Comparison of ENCODE assay signal across 8 cellular contexts in the genomic region with DNA sequence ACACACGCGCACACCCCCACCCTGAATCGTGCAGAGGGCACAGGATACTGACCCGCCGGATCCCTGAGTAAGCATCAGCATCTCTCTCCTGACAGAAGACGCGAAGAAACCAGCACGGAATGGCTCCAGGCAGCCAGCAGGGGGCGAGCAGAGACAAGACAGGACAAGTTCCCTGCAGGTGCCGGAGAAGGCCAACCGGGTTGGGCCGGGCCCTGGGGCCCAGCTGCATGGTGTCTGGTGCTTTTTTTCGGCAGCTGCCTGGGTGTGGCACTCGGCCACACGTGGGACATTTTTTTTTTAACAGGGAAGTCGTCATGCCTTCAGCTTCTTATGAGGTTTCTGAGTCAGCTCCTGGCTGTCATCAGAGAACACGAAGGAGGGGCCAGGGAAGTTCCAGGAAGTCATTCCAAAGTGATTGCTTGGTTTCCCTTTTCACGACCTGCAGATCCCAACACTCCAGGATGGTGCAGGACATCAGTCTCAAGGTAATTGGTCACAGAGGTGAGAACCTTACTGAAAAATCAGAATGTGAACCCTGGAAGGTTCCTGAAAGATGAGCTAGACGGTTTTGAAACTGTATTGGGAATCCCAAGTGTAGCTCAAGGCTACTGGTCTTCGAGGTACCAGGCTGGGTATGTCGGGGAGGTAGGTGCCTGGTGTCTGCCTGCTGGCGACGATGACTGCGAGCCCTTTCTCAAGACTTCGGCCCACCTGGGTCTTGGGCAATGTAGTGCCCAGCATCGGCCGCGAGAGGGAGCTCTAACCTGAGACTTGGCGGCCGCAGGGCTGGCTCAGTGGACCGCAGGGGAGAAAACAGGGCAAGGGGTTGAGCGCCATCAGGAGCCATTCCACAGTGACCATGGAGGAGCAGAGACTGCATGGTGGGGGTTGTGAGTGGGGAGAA.
DNase-seq lines count a peak whose midpoint lies in the region; ATAC-seq and TF ChIP-seq lines count a peak whose summit lies in the region.

No MANE protein-coding gene starts in this region.

- TF ChIP-seq CTCF in right lobe of liver (IDR thresholded peaks at IDR 0.05) = peak; percentile 86 to 94 (median 91)

- H3K27me3 ChIP-seq in right lobe of liver = no peaks in the 10 kb centered on the region

- H3K4me1 ChIP-seq in right lobe of liver = peaks cover 0 to 9% (median 3%) of the 10 kb centered on the region in 4 donors

- intact Hi-C loops in dendritic cell treated with granulocyte-macrophage colony-stimulating factor and Interleukin-4, amounts not matched to agents 40 ng/mL and 50 ng/mL, for 4 days (cut with micrococcal nuclease) = loop anchor here (1.0 kb wide), 2 partner anchors 477 to 504 kb away; no protein-coding TSS in a partner anchor
- intact Hi-C loops in right lobe of liver (cut with DNase I) = loop anchor here (5.0 to 10.0 kb wide), 4 partner anchors 475 to 975 kb away; partner anchors contain the start of gene CCND2 (in 1 of the 2)

- no peaks in the 10 kb centered on the region for H3K36me3 ChIP-seq in right lobe of liver

- H3K4me1 Mint-ChIP-seq in dendritic cell treated with granulocyte-macrophage colony-stimulating factor and Interleukin-4, amounts not matched to agents 40 ng/mL and 50 ng/mL, for 4 days (ENCODE audit: low read depth) = peaks cover 8% of the 10 kb centered on the region

- no peak overlapping the region for H3K27ac Mint-ChIP-seq in dendritic cell treated with granulocyte-macrophage colony-stimulating factor and Interleukin-4, amounts not matched to agents 40 ng/mL and 50 ng/mL, for 4 days

- DNase-seq in 8988T (peak; percentile 70), NCI-H526 treated with DMSO at 0.1 percent for 48 hours (lab: John Stamatoyannopoulos, UW) (peak; percentile 66), right lobe of liver (peak; percentile 84 to 87 (median 87))
- DNase-seq in activated CD4-positive, alpha-beta T cell treated with anti-CD3 and anti-CD28 coated beads, Interleukin-2, amount 50 U/mL, for 1 hour = peak; percentile 80
- peak; percentile 76 to 79 for DNase-seq in stimulated activated CD4-positive, alpha-beta T cell treated with anti-CD3 and anti-CD28 coated beads, Interleukin-2, amount 100 ng/mL, for 48 hours

- H3K36me3 Mint-ChIP-seq in dendritic cell treated with granulocyte-macrophage colony-stimulating factor and Interleukin-4, amounts not matched to agents 40 ng/mL and 50 ng/mL, for 4 days (ENCODE audit: low read depth) = no peaks in the 10 kb centered on the region

- H3K27ac ChIP-seq in right lobe of liver = no peak overlapping the region

- peak; percentile 64 for ATAC-seq in GM18520 (IDR thresholded peaks at IDR 0.05; ENCODE audit: unreplicated experiment)
- peak; percentile 60 for ATAC-seq in HG03442 (IDR thresholded peaks at IDR 0.05; ENCODE audit: unreplicated experiment)
- peak; percentile 77 to 85 (median 80) for ATAC-seq in right lobe of liver

- peak overlapping the region; percentile 55 for H3K4me3 Mint-ChIP-seq in dendritic cell treated with granulocyte-macrophage colony-stimulating factor and Interleukin-4, amounts not matched to agents 40 ng/mL and 50 ng/mL, for 4 days

- no peaks in the 10 kb centered on the region for H3K9me3 Mint-ChIP-seq in dendritic cell treated with granulocyte-macrophage colony-stimulating factor and Interleukin-4, amounts not matched to agents 40 ng/mL and 50 ng/mL, for 4 days

- H3K27me3 Mint-ChIP-seq in dendritic cell treated with granulocyte-macrophage colony-stimulating factor and Interleukin-4, amounts not matched to agents 40 ng/mL and 50 ng/mL, for 4 days = peaks cover 38% of the 10 kb centered on the region

- no peak overlapping the region for H3K4me3 ChIP-seq in right lobe of liver

- WGBS in right lobe of liver (ENCODE audit: insufficient coverage, low coverage, low lambda C conversion rate, missing lambda C conversion rate) = 7% methylated on average over 12 of the region's 32 CpGs

- no peak for TF ChIP-seq POLR2A in right lobe of liver (IDR thresholded peaks at IDR 0.05)

- no peaks in the 10 kb centered on the region for H3K9me3 ChIP-seq in right lobe of liver
